28 cellular contexts compared by ENCODE assay signal in the genomic region with DNA sequence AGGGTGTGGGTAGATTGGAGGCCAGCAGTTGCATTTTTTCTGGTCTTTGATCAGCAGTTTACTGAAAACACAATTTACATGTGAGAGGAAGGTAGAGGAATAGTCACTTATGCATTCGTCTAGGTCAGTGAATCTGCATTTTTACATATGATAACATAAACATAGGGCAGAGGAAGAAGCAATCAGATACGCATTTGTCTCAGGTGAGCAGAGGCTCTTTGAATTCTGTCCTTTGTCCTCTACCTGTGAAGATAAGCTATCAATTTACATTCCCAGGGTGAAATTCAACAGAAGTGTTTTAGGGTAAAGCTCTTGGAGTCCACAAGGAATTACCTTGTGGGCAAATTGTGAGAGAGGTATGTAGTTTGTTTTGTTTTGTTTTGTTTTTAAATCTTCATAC.
"Had no signal": no experiment of that assay in that cellular context is flagged by ENCODE, and none has a peak within 500 bp of the region (broad histone marks: within the 10 kb centered on the region; RNA-seq: fewer than 3 reads in every experiment).

No MANE protein-coding gene starts in this region.

- H3K27me3 ChIP-seq: esophagus squamous epithelium, heart right ventricle, left lung, neural progenitor cell, stomach, thyroid gland, upper lobe of left lung, vagina had no signal

- H3K27ac Mint-ChIP-seq: activated B cell treated with CpG ODN at 0.5 μM for 24 hours; activated CD8-positive, alpha-beta T cell treated with anti-CD3 and anti-CD28 coated beads for 36 hours; activated naive CD4-positive, alpha-beta T cell treated with anti-CD3 and anti-CD28 coated beads, Interleukin-2, amount 50 U/mL, for 72 hours; activated T-helper 2 cell treated with anti-CD3 and anti-CD28 coated beads, Interferon-gamma antibody, Interleukin-2, Interleukin-4, amounts not matched to agents 10 μg/mL and 5 μg/mL and 100 μg/mL, durations not matched to agents 14 hours and 24 hours and 36 hours; dendritic cell treated with granulocyte-macrophage colony-stimulating factor and Interleukin-4, amounts not matched to agents 40 ng/mL and 50 ng/mL, for 4 days; natural killer cell; neural progenitor cell; stimulated activated naive B cell treated with anti-CD40 and anti-IgM and Interleukin-4, amounts not matched to agents 10 μg/mL and 1 μg/mL and 100 μg/mL, for 72 hours had no signal

- H3K36me3 Mint-ChIP-seq: activated naive CD4-positive, alpha-beta T cell treated with anti-CD3 and anti-CD28 coated beads, Interleukin-2, amount 50 U/mL, for 72 hours; natural killer cell; neural progenitor cell; stimulated activated naive B cell treated with anti-CD40 and anti-IgM and Interleukin-4, amounts not matched to agents 10 μg/mL and 1 μg/mL and 100 μg/mL, for 72 hours had no signal

- H3K9ac ChIP-seq: neural progenitor cell, parathyroid adenoma had no signal

- ATAC-seq: activated CD8-positive, alpha-beta T cell treated with anti-CD3 and anti-CD28 coated beads for 36 hours; activated naive CD4-positive, alpha-beta T cell treated with anti-CD3 and anti-CD28 coated beads, Interleukin-2, amount 50 U/mL, for 72 hours; heart right ventricle; left lung; lower lobe of right lung; natural killer cell; right cardiac atrium; stimulated activated naive B cell treated with anti-CD40 and anti-IgM and Interleukin-4, amounts not matched to agents 10 μg/mL and 1 μg/mL and 100 μg/mL, for 72 hours had no signal

- H3K4me2 ChIP-seq: neural progenitor cell had no signal

- DNase-seq: activated B cell treated with CpG ODN at 0.5 μM for 24 hours; activated CD4-positive, alpha-beta T cell treated with anti-CD3 and anti-CD28 coated beads, Interleukin-2, amount 50 U/mL, for 1 hour; activated CD8-positive, alpha-beta T cell treated with anti-CD3 and anti-CD28 coated beads for 36 hours; activated T-cell treated with anti-CD3 and anti-CD28 coated beads, Interleukin-2, amount 50 U/mL, for 48 hours; esophagus squamous epithelium; foreskin melanocyte; heart right ventricle; left lung; lower lobe of right lung; mesenchymal stem cell; natural killer cell; occipital lobe; right cardiac atrium; stimulated activated CD4-positive, alpha-beta T cell treated with anti-CD3 and anti-CD28 coated beads, Interleukin-15, amount 100 ng/mL, for 24 hours; stimulated activated CD4-positive, alpha-beta T cell treated with anti-CD3 and anti-CD28 coated beads, Interleukin-2, amount 100 ng/mL, for 24 hours; stimulated activated naive B cell treated with anti-CD40 and anti-IgM and Interleukin-4, amounts not matched to agents 10 μg/mL and 1 μg/mL and 100 μg/mL, for 72 hours; stomach; T-helper 2 cell; thyroid gland; upper lobe of left lung had no signal

- H3K79me2 ChIP-seq: parathyroid adenoma had no signal

- H3K36me3 ChIP-seq: esophagus squamous epithelium, heart right ventricle, left lung, lower lobe of right lung, neural progenitor cell, stomach, thyroid gland, upper lobe of left lung, vagina had no signal

- H3K9me3 Mint-ChIP-seq: activated B cell treated with CpG ODN at 0.5 μM for 24 hours; central memory CD8-positive, alpha-beta T cell had no signal

- H3K27me3 Mint-ChIP-seq: activated B cell treated with CpG ODN at 0.5 μM for 24 hours; activated CD8-positive, alpha-beta T cell treated with anti-CD3 and anti-CD28 coated beads for 36 hours; central memory CD8-positive, alpha-beta T cell; dendritic cell treated with granulocyte-macrophage colony-stimulating factor and Interleukin-4, amounts not matched to agents 40 ng/mL and 50 ng/mL, for 4 days; stimulated activated naive B cell treated with anti-CD40 and anti-IgM and Interleukin-4, amounts not matched to agents 10 μg/mL and 1 μg/mL and 100 μg/mL, for 72 hours had no signal

- H3K27ac ChIP-seq: epithelial cell of prostate, esophagus squamous epithelium, heart right ventricle, left lung, lower lobe of right lung, neural progenitor cell, parathyroid adenoma, stomach, thyroid gland, upper lobe of left lung, vagina had no signal

- H3K4me3 ChIP-seq: esophagus squamous epithelium, heart right ventricle, left lung, lower lobe of right lung, neural progenitor cell, stomach, thyroid gland, upper lobe of left lung, vagina had no signal

- H2AFZ ChIP-seq: neural progenitor cell, parathyroid adenoma had no signal

- H3K4me3 Mint-ChIP-seq: activated B cell treated with CpG ODN at 0.5 μM for 24 hours; activated CD8-positive, alpha-beta T cell treated with anti-CD3 and anti-CD28 coated beads for 36 hours; central memory CD8-positive, alpha-beta T cell; dendritic cell treated with granulocyte-macrophage colony-stimulating factor and Interleukin-4, amounts not matched to agents 40 ng/mL and 50 ng/mL, for 4 days; natural killer cell; neural progenitor cell; stimulated activated naive B cell treated with anti-CD40 and anti-IgM and Interleukin-4, amounts not matched to agents 10 μg/mL and 1 μg/mL and 100 μg/mL, for 72 hours had no signal

- H3K9me3 ChIP-seq: esophagus squamous epithelium, left lung, lower lobe of right lung, thyroid gland, upper lobe of left lung, vagina had no signal

- H3K4me1 ChIP-seq: esophagus squamous epithelium, heart right ventricle, left lung, lower lobe of right lung, neural progenitor cell, parathyroid adenoma, stomach, thyroid gland, upper lobe of left lung, vagina had no signal

- H3K4me1 Mint-ChIP-seq: activated B cell treated with CpG ODN at 0.5 μM for 24 hours; central memory CD8-positive, alpha-beta T cell; natural killer cell; neural progenitor cell; stimulated activated naive B cell treated with anti-CD40 and anti-IgM and Interleukin-4, amounts not matched to agents 10 μg/mL and 1 μg/mL and 100 μg/mL, for 72 hours had no signal
